31 cellular contexts compared by ENCODE assay signal in the genomic region with DNA sequence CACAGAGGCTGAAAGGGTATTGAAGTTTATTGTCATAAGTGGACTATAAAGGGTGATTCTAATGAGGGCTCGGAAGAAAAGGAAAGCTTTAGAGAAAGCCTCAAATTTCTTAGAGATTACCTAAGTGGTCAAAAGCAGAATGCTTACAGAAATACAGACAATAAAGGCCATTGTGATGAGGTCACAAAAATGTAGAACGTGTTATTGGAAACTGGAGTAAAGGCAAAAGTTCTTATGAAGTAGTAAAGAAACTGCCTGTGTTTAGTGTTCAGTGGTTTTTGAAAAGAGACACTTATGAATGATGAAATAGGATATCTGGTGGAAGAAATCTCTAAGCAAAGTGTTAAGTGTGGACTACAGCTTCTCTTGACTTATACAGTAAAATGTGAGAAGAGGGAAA.
"Had no signal": no experiment of that assay in that cellular context is flagged by ENCODE, and none has a peak within 500 bp of the region (broad histone marks: within the 10 kb centered on the region; RNA-seq: fewer than 3 reads in every experiment).

No MANE protein-coding gene starts in this region.

- H3K9ac ChIP-seq: parathyroid adenoma had no signal

- ATAC-seq: activated CD8-positive, alpha-beta memory T cell treated with anti-CD3 and anti-CD28 coated beads, Interleukin-2, amount 10 ng/mL, durations not matched to agents 7 days and 5 days; activated CD8-positive, alpha-beta T cell treated with anti-CD3 and anti-CD28 coated beads, Interleukin-2, amount 10 ng/mL, durations not matched to agents 7 days and 5 days; activated naive CD4-positive, alpha-beta T cell treated with anti-CD3 and anti-CD28 coated beads, Interleukin-2, amount 50 U/mL, for 72 hours; activated T-cell treated with anti-CD3 and anti-CD28 coated beads, Interleukin-2, amount 50 U/mL, for 72 hours; gastrocnemius medialis; left cardiac atrium; left ventricle myocardium superior had no signal

- H2AFZ ChIP-seq: hepatocyte, parathyroid adenoma had no signal

- H3K4me1 Mint-ChIP-seq: activated B cell treated with CpG ODN at 0.5 μM for 24 hours; activated CD8-positive, alpha-beta memory T cell treated with anti-CD3 and anti-CD28 coated beads, Interleukin-2, amount 10 ng/mL, durations not matched to agents 7 days and 5 days; naive B cell; nephron progenitor cell; stimulated activated effector memory CD8-positive, alpha-beta T cell treated with anti-CD3 and anti-CD28 coated beads, Interleukin-12 subunit alpha, Interleukin-12 subunit beta, amount 100 ng/mL, for 72 hours had no signal

- FAIRE-seq: keratinocyte had no signal

- H3K4me3 Mint-ChIP-seq: activated B cell treated with CpG ODN at 0.5 μM for 24 hours; activated CD8-positive, alpha-beta memory T cell treated with anti-CD3 and anti-CD28 coated beads, Interleukin-2, amount 10 ng/mL, durations not matched to agents 7 days and 5 days; activated CD8-positive, alpha-beta T cell treated with anti-CD3 and anti-CD28 coated beads, Interleukin-2, amount 10 ng/mL, durations not matched to agents 7 days and 5 days; activated T-cell treated with anti-CD3 and anti-CD28 coated beads, Interleukin-2, amount 50 U/mL, for 72 hours; dendritic cell treated with granulocyte-macrophage colony-stimulating factor and Interleukin-4, amounts not matched to agents 40 ng/mL and 50 ng/mL, for 4 days; naive B cell; nephron progenitor cell; stimulated activated effector memory CD8-positive, alpha-beta T cell treated with anti-CD3 and anti-CD28 coated beads, Interleukin-12 subunit alpha, Interleukin-12 subunit beta, amount 100 ng/mL, for 72 hours; stimulated activated naive CD8-positive, alpha-beta T cell treated with anti-CD3 and anti-CD28 coated beads, Interleukin-15, Interleukin-2, amounts not matched to agents 100 ng/mL and 50 ng/mL, for 24 hours; T-helper 2 cell treated with Interferon-gamma antibody and Interleukin-4, amounts not matched to agents 5 μg/mL and 100 μg/mL, for 36 hours; type B pancreatic cell had no signal

- H3K9me3 ChIP-seq: breast epithelium, esophagus squamous epithelium, gastrocnemius medialis, neutrophil, right lobe of liver, vagina had no signal

- H3K4me2 ChIP-seq: hepatocyte had no signal

- H3K79me2 ChIP-seq: hepatocyte, parathyroid adenoma had no signal

- H3K9me3 Mint-ChIP-seq: activated B cell treated with CpG ODN at 0.5 μM for 24 hours; dendritic cell treated with granulocyte-macrophage colony-stimulating factor and Interleukin-4, amounts not matched to agents 40 ng/mL and 50 ng/mL, for 4 days; nephron progenitor cell; type B pancreatic cell had no signal

- H3K27ac ChIP-seq: breast epithelium, epithelial cell of prostate, esophagus squamous epithelium, gastrocnemius medialis, hepatocyte, neutrophil, parathyroid adenoma, right lobe of liver, skin epidermis, vagina had no signal

- H3K36me3 Mint-ChIP-seq: activated CD8-positive, alpha-beta memory T cell treated with anti-CD3 and anti-CD28 coated beads, Interleukin-2, amount 10 ng/mL, durations not matched to agents 7 days and 5 days; activated naive CD4-positive, alpha-beta T cell treated with anti-CD3 and anti-CD28 coated beads, Interleukin-2, amount 50 U/mL, for 72 hours; naive B cell; stimulated activated effector memory CD8-positive, alpha-beta T cell treated with anti-CD3 and anti-CD28 coated beads, Interleukin-12 subunit alpha, Interleukin-12 subunit beta, amount 100 ng/mL, for 72 hours; type B pancreatic cell had no signal

- H3K36me3 ChIP-seq: breast epithelium, esophagus squamous epithelium, gastrocnemius medialis, neutrophil, right lobe of liver, vagina had no signal

- DNase-seq: activated B cell treated with CpG ODN at 0.5 μM for 24 hours; activated CD8-positive, alpha-beta memory T cell treated with anti-CD3 and anti-CD28 coated beads, Interleukin-2, amount 10 ng/mL, durations not matched to agents 7 days and 5 days; activated CD8-positive, alpha-beta T cell treated with anti-CD3 and anti-CD28 coated beads, Interleukin-2, amount 10 ng/mL, durations not matched to agents 7 days and 5 days; activated naive CD4-positive, alpha-beta T cell; activated T-cell treated with anti-CD3 and anti-CD28 coated beads, Interleukin-2, amount 50 U/mL, for 72 hours; aorta; central memory CD4-positive, alpha-beta T cell; effector CD4-positive, alpha-beta T cell; esophagus squamous epithelium; gastrocnemius medialis; left cardiac atrium; left ventricle myocardium superior; naive B cell; nephron progenitor cell; right lobe of liver; stimulated activated CD4-positive, alpha-beta T cell treated with anti-CD3 and anti-CD28 coated beads, Interleukin-4, amount 100 ng/mL, for 24 hours; T-helper 1 cell had no signal

- H3K4me3 ChIP-seq: breast epithelium, esophagus squamous epithelium, gastrocnemius medialis, hepatocyte, right lobe of liver, skin epidermis, vagina had no signal

- H3K27me3 Mint-ChIP-seq: activated B cell treated with CpG ODN at 0.5 μM for 24 hours; activated CD8-positive, alpha-beta memory T cell treated with anti-CD3 and anti-CD28 coated beads, Interleukin-2, amount 10 ng/mL, durations not matched to agents 7 days and 5 days; dendritic cell treated with granulocyte-macrophage colony-stimulating factor and Interleukin-4, amounts not matched to agents 40 ng/mL and 50 ng/mL, for 4 days; naive B cell; stimulated activated naive CD8-positive, alpha-beta T cell treated with anti-CD3 and anti-CD28 coated beads, Interleukin-15, Interleukin-2, amounts not matched to agents 100 ng/mL and 50 ng/mL, for 24 hours; type B pancreatic cell had no signal

- H3K4me1 ChIP-seq: breast epithelium, esophagus squamous epithelium, gastrocnemius medialis, parathyroid adenoma, right lobe of liver, vagina had no signal

- H3K27me3 ChIP-seq: breast epithelium, esophagus squamous epithelium, gastrocnemius medialis, hepatocyte, neutrophil, right lobe of liver, vagina had no signal
